2 cellular contexts compared by ENCODE assay signal in genomic region chr4:149795256-149795655, GRCh38.
TF ChIP-seq lines count a peak whose summit lies in the region.

No MANE protein-coding gene starts in this region.

TF ChIP-seq in SK-N-SH treated with all-trans-retinoic acid at 6 μM for 48 hours, 23 proteins besides CTCF, POLR2A, EP300 and RAD21 (continued from another document):
- TF ChIP-seq CSRNP3 (CRISPR knock-in tag; IDR thresholded peaks at IDR 0.05) (no peak), ZFP30 (CRISPR knock-in tag; IDR thresholded peaks at IDR 0.05) (no peak), SNAI2 (CRISPR knock-in tag; IDR thresholded peaks at IDR 0.05) (no peak), ARNTL (CRISPR knock-in tag; IDR thresholded peaks at IDR 0.05; ENCODE audit: borderline replicate concordance, low read depth) (no peak), CREB5 (CRISPR knock-in tag; IDR thresholded peaks at IDR 0.05; ENCODE audit: low read depth) (no peak), ESRRG (CRISPR knock-in tag; IDR thresholded peaks at IDR 0.05) (no peak), TOX (CRISPR knock-in tag; IDR thresholded peaks at IDR 0.05; ENCODE audit: borderline replicate concordance) (no peak), GLIS3 (CRISPR knock-in tag; IDR thresholded peaks at IDR 0.05) (no peak)
TF ChIP-seq in SK-N-SH treated with all-trans-retinoic acid at 6 μM for 48 hours: peak in this region for 0.

TF ChIP-seq in SK-N-SH, 30 proteins besides CTCF, POLR2A, EP300 and RAD21 (continued from another document):
- TF ChIP-seq, protein P1, sequence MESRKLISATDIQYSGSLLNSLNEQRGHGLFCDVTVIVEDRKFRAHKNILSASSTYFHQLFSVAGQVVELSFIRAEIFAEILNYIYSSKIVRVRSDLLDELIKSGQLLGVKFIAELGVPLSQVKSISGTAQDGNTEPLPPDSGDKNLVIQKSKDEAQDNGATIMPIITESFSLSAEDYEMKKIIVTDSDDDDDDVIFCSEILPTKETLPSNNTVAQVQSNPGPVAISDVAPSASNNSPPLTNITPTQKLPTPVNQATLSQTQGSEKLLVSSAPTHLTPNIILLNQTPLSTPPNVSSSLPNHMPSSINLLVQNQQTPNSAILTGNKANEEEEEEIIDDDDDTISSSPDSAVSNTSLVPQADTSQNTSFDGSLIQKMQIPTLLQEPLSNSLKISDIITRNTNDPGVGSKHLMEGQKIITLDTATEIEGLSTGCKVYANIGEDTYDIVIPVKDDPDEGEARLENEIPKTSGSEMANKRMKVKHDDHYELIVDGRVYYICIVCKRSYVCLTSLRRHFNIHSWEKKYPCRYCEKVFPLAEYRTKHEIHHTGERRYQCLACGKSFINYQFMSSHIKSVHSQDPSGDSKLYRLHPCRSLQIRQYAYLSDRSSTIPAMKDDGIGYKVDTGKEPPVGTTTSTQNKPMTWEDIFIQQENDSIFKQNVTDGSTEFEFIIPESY (IDR thresholded peaks at IDR 0.05; ENCODE audit: borderline replicate concordance, low read depth) = no peak
- no peak for TF ChIP-seq YY1 (IDR thresholded peaks at IDR 0.05; ENCODE audit: low read depth)
- TF ChIP-seq POLR2AphosphoS5 (IDR thresholded peaks at IDR 0.05; ENCODE audit: low read depth, low read length) = no peak
- TF ChIP-seq RCOR1 (IDR thresholded peaks at IDR 0.05; ENCODE audit: low read length) = no peak
- TF ChIP-seq, protein P2, sequence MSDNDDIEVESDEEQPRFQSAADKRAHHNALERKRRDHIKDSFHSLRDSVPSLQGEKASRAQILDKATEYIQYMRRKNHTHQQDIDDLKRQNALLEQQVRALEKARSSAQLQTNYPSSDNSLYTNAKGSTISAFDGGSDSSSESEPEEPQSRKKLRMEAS (IDR thresholded peaks at IDR 0.05; ENCODE audit: low read depth) = no peak
- TF ChIP-seq NRF1 (IDR thresholded peaks at IDR 0.05; ENCODE audit: low read depth, low read length) = no peak
- TF ChIP-seq MXI1 (IDR thresholded peaks at IDR 0.05; ENCODE audit: low read depth, low read length) = no peak
